14 cellular contexts compared by ENCODE assay signal in the genomic region with DNA sequence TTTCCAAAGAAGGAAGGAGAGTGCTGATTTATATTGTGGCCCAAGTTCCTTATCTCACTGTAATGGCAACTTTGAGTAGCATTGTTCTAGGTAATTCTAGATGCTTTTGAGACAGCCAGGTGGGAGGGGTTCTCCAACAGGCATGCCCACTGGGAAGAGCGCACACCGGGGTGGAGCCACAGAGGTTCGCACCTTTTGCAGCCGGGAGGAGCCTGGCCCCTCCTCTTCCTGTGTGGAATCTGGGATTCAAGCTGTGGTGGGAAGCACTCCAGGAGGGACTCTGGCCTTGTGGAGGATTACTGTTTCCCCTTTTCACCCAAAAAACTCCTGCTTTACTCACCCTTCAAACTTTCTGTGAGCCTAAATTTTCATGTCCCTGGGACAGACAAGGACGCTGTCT. TPM values are rescaled to one million over a fixed set of nuclear protein-coding genes. Genes with fewer than 3 reads are reported as not detected.
A peak's percentile ranks its signal among the peaks of the same experiment; 100 is the strongest.
DNase-seq lines count a peak whose midpoint lies in the region; ATAC-seq and TF ChIP-seq lines count a peak whose summit lies in the region.
"Had no signal": no experiment of that assay in that cellular context is flagged by ENCODE, and none has a peak within 500 bp of the region (broad histone marks: within the 10 kb centered on the region; RNA-seq: fewer than 3 reads in every experiment).

No MANE protein-coding gene starts in this region.

- H3K4me3 Mint-ChIP-seq in GM23338: no peak overlapping the region
- no peak overlapping the region for H3K4me3 Mint-ChIP-seq in HFFc6
- no peak overlapping the region for H3K4me3 Mint-ChIP-seq in endodermal cell
- H3K4me3 Mint-ChIP-seq: B cell; CD4-positive, alpha-beta T cell had no signal

- H3K9me3 Mint-ChIP-seq in GM23338: no peaks in the 10 kb centered on the region
- no peaks in the 10 kb centered on the region for H3K9me3 Mint-ChIP-seq in HFFc6
- H3K9me3 Mint-ChIP-seq in endodermal cell: no peaks in the 10 kb centered on the region
- H3K9me3 Mint-ChIP-seq: CD4-positive, alpha-beta T cell had no signal

- peaks cover 3% of the 10 kb centered on the region; the same call in 2 of the 3 replicates for H3K4me1 Mint-ChIP-seq in GM23338
- H3K4me1 Mint-ChIP-seq in HFFc6 (ENCODE audit: low read depth): peaks cover 69% of the 10 kb centered on the region
- peaks cover 10% of the 10 kb centered on the region for H3K4me1 Mint-ChIP-seq in endodermal cell

- no peak overlapping the region for H3K9ac ChIP-seq in endodermal cell (ENCODE audit: extremely low read depth, low read length, poor library complexity, severe bottlenecking)
- no peak overlapping the region for H3K9ac ChIP-seq in mesendoderm (ENCODE audit: low read length)
- H3K9ac ChIP-seq: GM23248 had no signal

- H3K23ac ChIP-seq in mesendoderm (ENCODE audit: low read length): no peak overlapping the region

- H3K36me3 ChIP-seq in GM23338 (ENCODE audit: insufficient read depth) (no peaks in the 10 kb centered on the region), endodermal cell (ENCODE audit: control insufficient read depth, insufficient read depth, low read length) (no peaks in the 10 kb centered on the region), mesendoderm (ENCODE audit: control insufficient read depth, insufficient read depth, low read length) (no peaks in the 10 kb centered on the region), right lobe of liver (no peaks in the 10 kb centered on the region)

- H3K4ac ChIP-seq in mesendoderm (ENCODE audit: low read depth, low read length): no peak overlapping the region

- H3F3A ChIP-seq in GM23338 (replicated peaks; ENCODE audit: low read depth): no peaks in the 10 kb centered on the region

- TF ChIP-seq CTCF in GM23338 (conservative IDR thresholded peaks at IDR 0.05; ENCODE audit: low read depth in 2 of 2) (no peak), HFFc6 (IDR thresholded peaks at IDR 0.05) (no peak), endodermal cell (conservative IDR thresholded peaks at IDR 0.05) (no peak), right lobe of liver (IDR thresholded peaks at IDR 0.05) (no peak)

- H3K27ac ChIP-seq in GM23338 (ENCODE audit: low read depth): no peak overlapping the region
- no peak overlapping the region for H3K27ac ChIP-seq in endodermal cell (ENCODE audit: low read depth, low read length)
- H3K27ac ChIP-seq in mesendoderm (ENCODE audit: low read depth, low read length): no peak overlapping the region
- H3K27ac ChIP-seq in right lobe of liver: no peak overlapping the region
- H3K27ac ChIP-seq: GM23248 had no signal

- H2BK15ac ChIP-seq in mesendoderm (replicated peaks; ENCODE audit: low read depth): no peak overlapping the region

- H3K27me3 ChIP-seq in GM23338 (ENCODE audit: insufficient read depth) (no peaks in the 10 kb centered on the region), endodermal cell (ENCODE audit: control insufficient read depth, insufficient read depth, low read length, poor library complexity, severe bottlenecking) (no peaks in the 10 kb centered on the region), mesendoderm (ENCODE audit: insufficient read depth, low read length, poor library complexity) (no peaks in the 10 kb centered on the region), right lobe of liver (no peaks in the 10 kb centered on the region)

- no peaks in the 10 kb centered on the region for H3K4me1 ChIP-seq in GM23338 (ENCODE audit: insufficient read depth)
- H3K4me1 ChIP-seq in endodermal cell (ENCODE audit: control insufficient read depth, insufficient read depth, low read length): no peaks in the 10 kb centered on the region
- H3K4me1 ChIP-seq in mesendoderm (ENCODE audit: control insufficient read depth, low read depth, low read length): peaks cover 2% of the 10 kb centered on the region
- H3K4me1 ChIP-seq in right lobe of liver: no peaks in the 10 kb centered on the region

- no peaks in the 10 kb centered on the region for H4K20me1 ChIP-seq in GM23338 (replicated peaks; ENCODE audit: insufficient read depth)

- no peak for TF ChIP-seq POLR2A in right lobe of liver (IDR thresholded peaks at IDR 0.05)

- no peaks in the 10 kb centered on the region for H3K79me1 ChIP-seq in mesendoderm (ENCODE audit: low read length)

- no peak overlapping the region for H3K4me2 ChIP-seq in GM23338
- no peak overlapping the region for H3K4me2 ChIP-seq in mesendoderm (ENCODE audit: low read length)

- no peak overlapping the region for H3K56ac ChIP-seq in mesendoderm (ENCODE audit: low read length)

- H3K4me3 ChIP-seq in GM23338: no peak overlapping the region
- H3K4me3 ChIP-seq in endodermal cell (ENCODE audit: low read length): no peak overlapping the region
- H3K4me3 ChIP-seq in mesendoderm (ENCODE audit: low read length): no peak overlapping the region
- no peak overlapping the region for H3K4me3 ChIP-seq in right lobe of liver
- H3K4me3 ChIP-seq: GM23248 had no signal

- intact Hi-C loops in right lobe of liver (cut with DNase I): loop anchor here (5.0 to 10.0 kb wide), 2 partner anchors 56 to 58 kb away; partner anchors contain the start of gene CFAP20DC (in 2 of the 2)

- H3K18ac ChIP-seq in mesendoderm (ENCODE audit: low read length): no peak overlapping the region

- no peak overlapping the region for H2BK120ac ChIP-seq in mesendoderm (ENCODE audit: low read depth, low read length)

- H3K27ac Mint-ChIP-seq in GM23338 (no peak overlapping the region), HFFc6 (0 out of 2 replicates have a peak overlapping the region, but pooled peaks have one; percentile 16), endodermal cell (no peak overlapping the region)
- H3K27ac Mint-ChIP-seq: B cell; CD4-positive, alpha-beta T cell had no signal

- no peak overlapping the region for H2AFZ ChIP-seq in GM23338
- H2AFZ ChIP-seq: GM23248 had no signal

- H3K9me3 ChIP-seq in endodermal cell (ENCODE audit: control insufficient read depth, low read length): no peaks in the 10 kb centered on the region
- no peaks in the 10 kb centered on the region for H3K9me3 ChIP-seq in right lobe of liver

- peaks cover 2% of the 10 kb centered on the region for H3K27me3 Mint-ChIP-seq in GM23338 (ENCODE audit: insufficient read depth, low read depth, poor library complexity)
- H3K27me3 Mint-ChIP-seq in HFFc6 (ENCODE audit: insufficient read depth): no peaks in the 10 kb centered on the region
- H3K27me3 Mint-ChIP-seq in endodermal cell (ENCODE audit: insufficient read depth): no peaks in the 10 kb centered on the region
- H3K27me3 Mint-ChIP-seq: B cell had no signal

- H2BK5ac ChIP-seq in mesendoderm (ENCODE audit: low read length): no peak overlapping the region

- H2AK5ac ChIP-seq in mesendoderm (ENCODE audit: low read length): no peak overlapping the region

- H3K9me2 ChIP-seq in GM23338 (ENCODE audit: insufficient read depth): no peaks in the 10 kb centered on the region

- no peak for ATAC-seq in GM23338
- ATAC-seq in right lobe of liver: no peak
- no peak for ATAC-seq in HG02588 (IDR thresholded peaks at IDR 0.05; ENCODE audit: unreplicated experiment)
- ATAC-seq: HepG2 had no signal

- no peaks in the 10 kb centered on the region for H3K79me2 ChIP-seq in GM23338 (replicated peaks; ENCODE audit: insufficient read depth)
- H3K79me2 ChIP-seq in mesendoderm (ENCODE audit: control insufficient read depth, insufficient read depth, low read length): no peaks in the 10 kb centered on the region

- H4K5ac ChIP-seq in mesendoderm (ENCODE audit: low read length): no peak overlapping the region

- H3K36me3 Mint-ChIP-seq in GM23338 (ENCODE audit: low read depth): no peaks in the 10 kb centered on the region
- no peaks in the 10 kb centered on the region; the same call in 1 of the 2 replicates for H3K36me3 Mint-ChIP-seq in HFFc6 (ENCODE audit: low read depth)
- H3K36me3 Mint-ChIP-seq in endodermal cell (ENCODE audit: low read depth): no peaks in the 10 kb centered on the region

- 95% methylated on average over 5 of the region's 5 CpGs; no CpG with 5 or more reads in 1 of the 2 experiments for WGBS in endodermal cell (ENCODE audit: insufficient coverage in 1 of 2, insufficient read length in 1 of 2), 2 experiments
- WGBS in mesendoderm (ENCODE audit: extremely low coverage, insufficient coverage, low lambda C conversion rate): no CpG with 5 or more reads among the region's 5 CpGs
- 89% methylated on average over 2 of the region's 5 CpGs for WGBS in right lobe of liver (ENCODE audit: insufficient coverage, low coverage, low lambda C conversion rate, missing lambda C conversion rate)

- no peak overlapping the region for H4K8ac ChIP-seq in mesendoderm (ENCODE audit: low read depth, low read length)

- DNase-seq in GM23338 (ENCODE audit: low spot score) (peak; percentile 12), HFFc6 (no peak), endodermal cell (peak; percentile 52), mesendoderm (peak; percentile 60), COLO829 (ENCODE audit: low spot score) (no peak), right lobe of liver (no peak)
- DNase-seq: C1 segment of cervical spinal cord; CD4-positive, alpha-beta T cell; DMS79; GM23248; H7 had no signal

RNA-seq across cellular contexts. Expression of gene CFAP20DC, which starts 53.1 kb away (rescaled TPM):
- total RNA-seq in GM23338 (2014; rRNA removed; shearing (Covaris generic)): 11.4 and 14.2 TPM in 2 replicates
- 4.9 and 7.4 TPM in 2 replicates for polyA plus RNA-seq in GM23338 (2016; fragmentation: Nextera tagmentation; extraction: Ambion mirVana)
- total RNA-seq in HFFc6 (2021; fragmentation: NEBNext Ultra II Directional; extraction: Animal tissue kit (Norgen Biotek cat#: 25700)): 1 to 10 TPM; 1.2 to 2.6 (median 2.1) TPM
- 1 to 10 TPM; 6.5 to 9.5 TPM for total RNA-seq in endodermal cell
- 9.7 TPM for polyA plus RNA-seq in endodermal cell (2013, experiment 1 of 2)
- 9.9 TPM for polyA plus RNA-seq in endodermal cell (2013, experiment 2 of 2)
- 2.1 TPM for polyA plus RNA-seq in mesendoderm (2013, experiment 1 of 2)
- 2.0 TPM for polyA plus RNA-seq in mesendoderm (2013, experiment 2 of 2)
- 1 to 10 TPM in 5 of 6 experiments, under 1 TPM in 1; 0.67 to 2.7 (median 1.5) TPM for total RNA-seq in right lobe of liver
- total RNA-seq: HepG2 had no signal
- polyA plus RNA-seq: HepG2 had no signal

Comparison
In these comparisons a context has a peak if more than half of its experiments do, and no peak if none do; other contexts are left out.
1. DNase-seq: peak in GM23338 (single experiment), endodermal cell (single experiment) and mesendoderm (single experiment); none in HFFc6 (single experiment), COLO829 (single experiment) and right lobe of liver (0 of 3).